ENCODE assay signal across 9 cellular contexts in the genomic region with DNA sequence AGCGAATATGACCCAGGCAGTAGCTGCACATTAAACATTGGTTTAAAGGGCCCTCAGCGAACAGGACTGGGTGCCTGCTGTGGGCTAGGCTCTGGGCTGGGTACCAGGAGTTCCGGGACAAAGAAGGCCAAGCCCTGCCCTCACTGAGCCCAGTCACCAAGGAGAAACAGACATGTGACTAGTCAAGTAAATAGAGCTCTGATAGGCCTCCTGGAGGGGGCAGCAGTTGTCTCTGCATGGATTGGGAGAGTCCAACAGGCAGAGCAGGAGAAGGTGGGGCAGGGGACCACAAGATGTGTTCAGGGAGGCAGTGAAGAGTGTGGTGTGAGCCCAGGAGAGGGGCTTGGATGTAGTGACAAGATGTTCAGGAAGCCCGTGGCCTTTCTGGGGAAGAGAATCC. TPM values are rescaled to one million over a fixed set of nuclear protein-coding genes. Genes with fewer than 3 reads are reported as not detected.
DNase-seq lines count a peak whose midpoint lies in the region; ATAC-seq and TF ChIP-seq lines count a peak whose summit lies in the region.
"Had no signal": no experiment of that assay in that cellular context is flagged by ENCODE, and none has a peak within 500 bp of the region (broad histone marks: within the 10 kb centered on the region; RNA-seq: fewer than 3 reads in every experiment).

No MANE protein-coding gene starts in this region.

- in situ Hi-C loops in IMR-90 (cut with MboI; ENCODE audit: low sequenced_read_pairs): no loop called here
- in situ Hi-C loops in GM13977 (cut with MboI; ENCODE audit: low pct_unique_long_range_greater_than_20kb, low sequenced_read_pairs, unreplicated experiment): no loop called here

- H3K27ac Mint-ChIP-seq in Calu3 (ENCODE audit: unreplicated experiment): no peak overlapping the region
- H3K27ac Mint-ChIP-seq in T-helper 17 cell: no peak overlapping the region

- H3K4me1 Mint-ChIP-seq in Calu3 (ENCODE audit: low read depth, unreplicated experiment) (no peaks in the 10 kb centered on the region), T-helper 17 cell (peaks cover 17% of the 10 kb centered on the region)

- intact Hi-C loops in Calu3 (cut with micrococcal nuclease; ENCODE audit: unreplicated experiment) (no loop called here), IMR-90 (cut with micrococcal nuclease) (no loop called here), right lobe of liver (cut with DNase I) (no loop called here)

- no peaks in the 10 kb centered on the region for H3K27me3 Mint-ChIP-seq in Calu3 (ENCODE audit: unreplicated experiment)
- H3K27me3 Mint-ChIP-seq in T-helper 17 cell: no peaks in the 10 kb centered on the region

- H3K36me3 Mint-ChIP-seq in Calu3 (ENCODE audit: insufficient read depth, unreplicated experiment) (peaks cover 23% of the 10 kb centered on the region), T-helper 17 cell (ENCODE audit: low read depth) (no peaks in the 10 kb centered on the region)

- H2BK5ac ChIP-seq in IMR-90 (ENCODE audit: low read depth, low read length, poor library complexity, severe bottlenecking): peak overlapping the region; percentile 5

- peak overlapping the region; percentile 39 for H3K23ac ChIP-seq in IMR-90 (ENCODE audit: low read depth, low read length)

- H3K9me1 ChIP-seq in IMR-90 (ENCODE audit: insufficient read depth, low read length): peaks cover 33% of the 10 kb centered on the region

- no peak overlapping the region for H2BK20ac ChIP-seq in IMR-90 (ENCODE audit: low read depth, low read length)

- 0 out of 2 replicates have a peak overlapping the region, but pooled peaks have one; percentile 2 for H3K14ac ChIP-seq in IMR-90 (replicated peaks; ENCODE audit: low read depth, low read length)

- H3K4me3 ChIP-seq in IMR-90 (ENCODE audit: insufficient read depth, low read depth, low read length) (no peak overlapping the region), right lobe of liver (no peak overlapping the region)

- peak overlapping the region; percentile 50; the same call in 1 of the 2 replicates for H3K4me2 ChIP-seq in IMR-90 (ENCODE audit: low read depth, low read length)

- no peak overlapping the region for H2BK15ac ChIP-seq in IMR-90 (ENCODE audit: low read depth, low read length)

- H3K27me3 ChIP-seq in IMR-90 (ENCODE audit: control insufficient read depth, insufficient read depth, low read length) (no peaks in the 10 kb centered on the region), right lobe of liver (no peaks in the 10 kb centered on the region)

- H3K9me3 ChIP-seq in IMR-90 (ENCODE audit: control insufficient read depth, insufficient read depth, low read length) (no peaks in the 10 kb centered on the region), right lobe of liver (no peaks in the 10 kb centered on the region), T-helper 17 cell (ENCODE audit: control insufficient read depth, low read length, poor library complexity, severe bottlenecking) (no peaks in the 10 kb centered on the region)

- no peak overlapping the region for H2BK120ac ChIP-seq in IMR-90 (ENCODE audit: low read depth, low read length)

- H3K9me3 Mint-ChIP-seq in Calu3 (ENCODE audit: low read depth, unreplicated experiment): no peaks in the 10 kb centered on the region

- peak overlapping the region; percentile 17 for H2AK5ac ChIP-seq in IMR-90 (ENCODE audit: low read depth, low read length)

- H3K4me3 Mint-ChIP-seq in Calu3 (ENCODE audit: low read depth, unreplicated experiment) (no peak overlapping the region), T-helper 17 cell (no peak overlapping the region)

- H3K36me3 ChIP-seq in IMR-90 (ENCODE audit: control insufficient read depth, insufficient read depth, low read length) (peaks cover 14% of the 10 kb centered on the region), right lobe of liver (no peaks in the 10 kb centered on the region)

- H3K9ac ChIP-seq in IMR-90 (ENCODE audit: low read depth, low read length): 0 out of 2 replicates have a peak overlapping the region, but pooled peaks have one; percentile 14

- H3K27ac ChIP-seq in IMR-90 (ENCODE audit: insufficient read depth, low read length) (peak overlapping the region; percentile 0; the same call in 1 of the 2 replicates), right lobe of liver (no peak overlapping the region)

- H2AFZ ChIP-seq in IMR-90 (replicated peaks; ENCODE audit: low read length, poor library complexity): no peak overlapping the region

- H3K79me1 ChIP-seq in IMR-90 (ENCODE audit: low read depth in 1 of 2, low read length in 2 of 2): peaks cover 15 to 72% of the 10 kb centered on the region in 2 experiments

- CTCF ChIA-PET in Calu3 (lab: Charles Lee) (interaction anchor here (0.6 to 1.2 kb wide), 5 partner anchors 9 to 95 kb away, joined by 3 to 4 read pairs (median 3); a partner anchor contains a TSS), IMR-90 (lab: Yijun Ruan, JAX) (no interaction called here)

- TF ChIP-seq RAD21 in IMR-90 (IDR thresholded peaks at IDR 0.05; ENCODE audit: low read length): 0 out of 2 replicates have a peak, but pooled peaks have one; percentile 6

- no peak for TF ChIP-seq POLR2A in IMR-90 (IDR thresholded peaks at IDR 0.05; ENCODE audit: low read depth, low read length)
- TF ChIP-seq POLR2A in right lobe of liver (IDR thresholded peaks at IDR 0.05): no peak

- DNase-seq in Calu3: peak; percentile 61
- peak; percentile 58 for DNase-seq in IMR-90
- DNase-seq in amniotic stem cell (lab: John Stamatoyannopoulos, UW): peak; percentile 53
- peak; percentile 61 to 71 (median 65) for DNase-seq in right lobe of liver
- DNase-seq in GM13977 (ENCODE audit: low spot score): no peak
- no peak for DNase-seq in T-helper 17 cell
- DNase-seq in GM20000 (ENCODE audit: low spot score): no peak
- no peak for DNase-seq in activated T-cell treated with anti-CD3 and anti-CD28 coated beads, Interleukin-2, amount 50 U/mL, for 1 hour

- H3K56ac ChIP-seq in IMR-90 (ENCODE audit: extremely low read depth, insufficient read depth, low read length): no peak overlapping the region

- POLR2A ChIA-PET in IMR-90 (lab: Charles Lee; ENCODE audit: unreplicated experiment): interaction anchor here (0.6 kb wide), 1 partner anchor 14 kb away, joined by 3 read pairs; no protein-coding TSS in a partner anchor

- no TSS peak for BruUV-seq in Calu3 (replicated peaks; lab: Mats Ljungman, UMichigan)
- BruUV-seq in IMR-90 (replicated peaks; lab: Mats Ljungman, UMichigan): no TSS peak

- H4K91ac ChIP-seq in IMR-90 (ENCODE audit: insufficient read depth, low read depth, low read length): no peak overlapping the region

- 0 out of 2 replicates have a peak overlapping the region, but pooled peaks have one; percentile 39 for H3K4ac ChIP-seq in IMR-90 (ENCODE audit: low read depth, low read length)

- ATAC-seq in IMR-90 (ENCODE audit: low read depth) (peak; percentile 37), right lobe of liver (peak; percentile 70 to 76 (median 74)), T-helper 17 cell (no peak)

- WGBS in IMR-90 (ENCODE audit: extremely low coverage in 2 of 2, insufficient read length in 1 of 2), 2 experiments: 92% methylated on average over 2 of the region's 4 CpGs; no CpG with 5 or more reads in 1 of the 2 experiments
- WGBS in right lobe of liver (ENCODE audit: insufficient coverage, low coverage, low lambda C conversion rate, missing lambda C conversion rate): 43% methylated on average over 2 of the region's 4 CpGs

- peak overlapping the region; percentile 21 for H2AK9ac ChIP-seq in IMR-90 (replicated peaks; ENCODE audit: low read depth, low read length, poor library complexity)

- peak; percentile 18 for TF ChIP-seq CTCF in Calu3 (IDR thresholded peaks at IDR 0.05; ENCODE audit: unreplicated experiment)
- peak; percentile 38 for TF ChIP-seq CTCF in IMR-90 (conservative IDR thresholded peaks at IDR 0.05; ENCODE audit: low read depth, low read length)
- TF ChIP-seq CTCF in right lobe of liver (IDR thresholded peaks at IDR 0.05): peak in 3 of 4 donors; percentile 33 to 34 (median 33)
- no peak for TF ChIP-seq CTCF in GM13977 (IDR thresholded peaks at IDR 0.05; ENCODE audit: extremely low read depth, insufficient read depth, missing control alignments)
- no peak for TF ChIP-seq CTCF in GM20000 (IDR thresholded peaks at IDR 0.05; ENCODE audit: extremely low read depth, missing control alignments)

- H4K20me1 ChIP-seq in IMR-90 (ENCODE audit: insufficient read depth, low read length): peaks cover 60% of the 10 kb centered on the region

- H3K18ac ChIP-seq in IMR-90 (ENCODE audit: low read depth, low read length): no peak overlapping the region

- H4K5ac ChIP-seq in IMR-90 (ENCODE audit: low read depth, low read length): no peak overlapping the region

- peaks cover 19% of the 10 kb centered on the region for H3K4me1 ChIP-seq in IMR-90 (ENCODE audit: control insufficient read depth, insufficient read depth, low read length)
- peaks cover 0 to 30% (median 7%) of the 10 kb centered on the region in 4 donors for H3K4me1 ChIP-seq in right lobe of liver

- dilution Hi-C loops in IMR-90 (cut with HindIII; ENCODE audit: low sequenced_read_pairs, unreplicated experiment): no loop called here

- no peak overlapping the region for H4K8ac ChIP-seq in IMR-90 (ENCODE audit: low read depth in 2 of 2, low read length in 2 of 2)

RNA-seq across cellular contexts. Expression of a gene that starts 3.1 kb away (rescaled TPM):
- total RNA-seq in Calu3 (2022) (342 and 378 TPM in 2 replicates), IMR-90 (2012; rRNA removed) (46.7 and 53.2 TPM in 2 replicates), right lobe of liver (100 to 1,000 TPM in 5 of 6 experiments, 10 to 100 TPM in 1; 78.1 to 141 (median 114) TPM), T-helper 17 cell (100 to 1,000 TPM; 154 to 177 TPM)
- 203 and 207 TPM in 2 replicates for polyA plus RNA-seq in IMR-90 (2012; rRNA removed)
- polyA plus RNA-seq in IMR-90 (2012; cell fraction: cytosol; rRNA removed): 159 and 176 TPM in 2 replicates
- polyA plus RNA-seq in IMR-90 (2012; cell fraction: nucleus; rRNA removed; ENCODE audit: low replicate concordance): 138 and 153 TPM in 2 replicates

RNA-seq across cellular contexts. Expression of a gene that starts 42.3 kb away (rescaled TPM):
- total RNA-seq in Calu3 (2022) (not detected in 2 replicates), IMR-90 (2012; rRNA removed) (not detected in 2 replicates), right lobe of liver (1 to 10 TPM in 1 of 6 experiments, under 1 TPM in 4, not detected in 1; 0.12 to 1.0 (median 0.20) TPM), T-helper 17 cell (not detected)
- not detected in 2 replicates for polyA plus RNA-seq in IMR-90 (2012; rRNA removed)
- not detected in 2 replicates for polyA plus RNA-seq in IMR-90 (2012; cell fraction: cytosol; rRNA removed)
- polyA plus RNA-seq in IMR-90 (2012; cell fraction: nucleus; rRNA removed; ENCODE audit: low replicate concordance): not detected in 2 replicates

RNA-seq across cellular contexts. Expression of a gene that starts 42.4 kb away (rescaled TPM):
- total RNA-seq in Calu3 (2022) (not detected in 2 replicates), IMR-90 (2012; rRNA removed) (not detected in 2 replicates), right lobe of liver (not detected), T-helper 17 cell (not detected)
- not detected in 2 replicates for polyA plus RNA-seq in IMR-90 (2012; rRNA removed)
- polyA plus RNA-seq in IMR-90 (2012; cell fraction: cytosol; rRNA removed): not detected in 2 replicates
- polyA plus RNA-seq in IMR-90 (2012; cell fraction: nucleus; rRNA removed; ENCODE audit: low replicate concordance): not detected in 2 replicates
- total RNA-seq: mononuclear cell had no signal

Comparison
In these comparisons a context has a peak if more than half of its experiments do, and no peak if none do; other contexts are left out.
1. DNase-seq: peak in Calu3 (single experiment), IMR-90 (single experiment), amniotic stem cell (single experiment) and right lobe of liver (3 of 3); none in GM13977 (single experiment), T-helper 17 cell (0 of 3), GM20000 (single experiment) and activated T-cell treated with anti-CD3 and anti-CD28 coated beads, Interleukin-2, amount 50 U/mL, for 1 hour (single experiment).
2. CTCF ChIP-seq: peak in Calu3 (single experiment), IMR-90 (single experiment) and right lobe of liver (3 of 4); none in GM13977 (single experiment) and GM20000 (single experiment).